11 cellular contexts compared by ENCODE assay signal in the genomic region with DNA sequence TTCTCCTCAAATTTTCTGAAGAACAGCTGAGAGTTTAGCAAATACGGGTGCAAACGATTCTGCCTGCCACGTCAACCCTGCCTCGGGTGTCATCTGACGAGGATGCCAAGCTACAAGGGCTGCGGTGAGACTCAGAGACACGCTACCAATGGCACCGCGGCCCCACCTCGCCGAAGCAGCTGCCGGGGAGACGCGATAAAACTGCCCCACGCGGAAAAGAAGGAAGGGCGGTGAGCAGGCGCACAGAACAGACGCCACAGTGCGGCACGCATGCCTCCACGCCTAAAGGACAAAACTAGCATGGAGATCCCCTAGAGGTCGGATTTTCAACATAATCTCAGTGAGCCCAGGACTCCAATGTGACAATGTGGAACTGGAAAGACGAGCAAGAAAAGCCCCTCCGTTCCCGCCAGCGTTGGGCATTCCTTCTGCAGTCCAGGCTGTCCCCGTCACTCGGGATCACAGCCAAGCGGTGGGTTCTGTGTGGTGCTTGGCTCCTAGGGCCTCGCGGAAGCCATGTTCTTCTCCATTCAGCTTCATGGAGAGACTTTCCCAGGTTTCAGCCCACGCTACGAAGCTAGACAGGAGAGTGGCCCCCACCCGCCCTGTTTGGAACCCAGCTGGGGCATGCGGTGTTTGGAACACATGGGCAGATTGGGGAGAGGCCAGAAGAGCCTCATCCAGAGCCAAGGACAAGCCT. TPM values are rescaled to one million over a fixed set of nuclear protein-coding genes. Genes with fewer than 3 reads are reported as not detected.
DNase-seq lines count a peak whose midpoint lies in the region; ATAC-seq and TF ChIP-seq lines count a peak whose summit lies in the region.
"Had no signal": no experiment of that assay in that cellular context is flagged by ENCODE, and none has a peak within 500 bp of the region (broad histone marks: within the 10 kb centered on the region; RNA-seq: fewer than 3 reads in every experiment).

No MANE protein-coding gene starts in this region.

- peak overlapping the region in 3 of 11 experiments; percentile 41 to 58 (median 52); a peak in 3 of 22 replicates for H3K27ac ChIP-seq in BLaER1 treated with 17β-estradiol and CSF1 and Interleukin-3, amounts not matched to agents 10 nM and 100 nM
- H3K27ac ChIP-seq in angular gyrus (ENCODE audit: low read depth, low read length) (peak overlapping the region; percentile 89), psoas muscle (no peak overlapping the region), heart right ventricle (peak overlapping the region in 1 of 10 donors; percentile 67)
- H3K27ac ChIP-seq: adrenal gland, suprapubic skin had no signal

- H3K4me3 Mint-ChIP-seq in T-helper 1 cell treated with Interleukin-12 subunit alpha and Interleukin-12 subunit beta and Interleukin-4 antibody, amounts not matched to agents 30 μg/mL and 1 μg/mL, for 36 hours = peak overlapping the region; percentile 82

- no peak overlapping the region for H3K4me3 ChIP-seq in BLaER1 treated with 17β-estradiol and CSF1 and Interleukin-3, amounts not matched to agents 10 nM and 100 nM
- H3K4me3 ChIP-seq in psoas muscle (peak overlapping the region; percentile 18), heart right ventricle (no peak overlapping the region)
- H3K4me3 ChIP-seq: adrenal gland, suprapubic skin had no signal

- H3K36me3 ChIP-seq in BLaER1 treated with 17β-estradiol and CSF1 and Interleukin-3, amounts not matched to agents 10 nM and 100 nM = peaks cover 8 to 32% (median 27%) of the 10 kb centered on the region in 11 experiments; a peak in 20 of 22 replicates
- H3K36me3 ChIP-seq in psoas muscle (ENCODE audit: insufficient read depth in 1 of 2, low read depth in 1 of 2) (peaks cover 0 to 22% of the 10 kb centered on the region in 2 donors), heart right ventricle (peaks cover 0 to 33% (median 0%) of the 10 kb centered on the region in 9 donors)
- H3K36me3 ChIP-seq: adrenal gland, suprapubic skin had no signal

- H3K9me3 ChIP-seq in BLaER1 treated with 17β-estradiol and CSF1 and Interleukin-3, amounts not matched to agents 10 nM and 100 nM (replicated peaks in 1 of 11) = peaks cover 8 to 21% (median 13%) of the 10 kb centered on the region in 11 experiments; a peak in 20 of 22 replicates
- no peaks in the 10 kb centered on the region for H3K9me3 ChIP-seq in psoas muscle
- H3K9me3 ChIP-seq in heart right ventricle = peaks cover 0 to 9% (median 0%) of the 10 kb centered on the region in 11 donors
- H3K9me3 ChIP-seq: adrenal gland, suprapubic skin had no signal

- ATAC-seq in psoas muscle (peak in 2 of 4 donors; percentile 56 to 64), heart right ventricle (no peak)

- peak overlapping the region; percentile 70 to 91 (median 84) for H3K4me2 ChIP-seq in BLaER1 treated with 17β-estradiol and CSF1 and Interleukin-3, amounts not matched to agents 10 nM and 100 nM

- peaks cover 31% of the 10 kb centered on the region for H3K4me1 Mint-ChIP-seq in T-helper 1 cell treated with Interleukin-12 subunit alpha and Interleukin-12 subunit beta and Interleukin-4 antibody, amounts not matched to agents 30 μg/mL and 1 μg/mL, for 36 hours (ENCODE audit: low read depth)

- no peak for TF ChIP-seq CTCF in psoas muscle (IDR thresholded peaks at IDR 0.05)
- no peak for TF ChIP-seq CTCF in heart right ventricle (IDR thresholded peaks at IDR 0.05)

- 56 to 66% (median 64%) methylated on average over 36 of the region's 36 CpGs for WGBS in psoas muscle, 3 donors
- WGBS in heart right ventricle, 2 donors = 90 to 95% methylated on average over 36 of the region's 36 CpGs

- DNase-seq in psoas muscle = no peak
- DNase-seq in NCI-H748 treated with DMSO at 0.1 percent for 48 hours (lab: John Stamatoyannopoulos, UW) = no peak
- DNase-seq in NCI-H82 treated with DMSO at 0.1 percent for 48 hours (lab: John Stamatoyannopoulos, UW; ENCODE audit: unreplicated experiment) = no peak
- no peak for DNase-seq in heart right ventricle
- DNase-seq in dermis blood vessel endothelial cell = no peak
- DNase-seq: adrenal gland, DMS153 had no signal

- peaks cover 36 to 50% (median 42%) of the 10 kb centered on the region in 10 experiments for H3K4me1 ChIP-seq in BLaER1 treated with 17β-estradiol and CSF1 and Interleukin-3, amounts not matched to agents 10 nM and 100 nM
- H3K4me1 ChIP-seq in psoas muscle (peaks cover 10% of the 10 kb centered on the region), heart right ventricle (peaks cover 5 to 19% (median 12%) of the 10 kb centered on the region in 9 donors)

- no peaks in the 10 kb centered on the region for H3K27me3 Mint-ChIP-seq in T-helper 1 cell treated with Interleukin-12 subunit alpha and Interleukin-12 subunit beta and Interleukin-4 antibody, amounts not matched to agents 30 μg/mL and 1 μg/mL, for 36 hours (ENCODE audit: low read depth)

- peaks cover 8% of the 10 kb centered on the region for H3K9me3 Mint-ChIP-seq in T-helper 1 cell treated with Interleukin-12 subunit alpha and Interleukin-12 subunit beta and Interleukin-4 antibody, amounts not matched to agents 30 μg/mL and 1 μg/mL, for 36 hours

- intact Hi-C loops in psoas muscle (cut with DNase I) (loop anchor here in 1 of 2 donors (10.0 kb wide), 1 partner anchor 60 kb away; no protein-coding TSS in a partner anchor), heart right ventricle (cut with DNase I) (no loop called here)

- H3K36me3 Mint-ChIP-seq in T-helper 1 cell treated with Interleukin-12 subunit alpha and Interleukin-12 subunit beta and Interleukin-4 antibody, amounts not matched to agents 30 μg/mL and 1 μg/mL, for 36 hours (ENCODE audit: low read depth) = peaks cover 17% of the 10 kb centered on the region

- H3K9ac ChIP-seq in BLaER1 treated with 17β-estradiol and CSF1 and Interleukin-3, amounts not matched to agents 10 nM and 100 nM = peak overlapping the region in 4 of 11 experiments; percentile 47 to 71 (median 59); a peak in 6 of 22 replicates

- H3K27me3 ChIP-seq in BLaER1 treated with 17β-estradiol and CSF1 and Interleukin-3, amounts not matched to agents 10 nM and 100 nM = no peaks in the 10 kb centered on the region
- H3K27me3 ChIP-seq in psoas muscle (ENCODE audit: insufficient read depth in 3 of 3, low read length in 2 of 3) = no peaks in the 10 kb centered on the region
- no peaks in the 10 kb centered on the region for H3K27me3 ChIP-seq in heart right ventricle
- H3K27me3 ChIP-seq: adrenal gland, suprapubic skin had no signal

- peaks cover 0 to 44% (median 16%) of the 10 kb centered on the region in 11 experiments; a peak in 11 of 22 replicates for H4K20me1 ChIP-seq in BLaER1 treated with 17β-estradiol and CSF1 and Interleukin-3, amounts not matched to agents 10 nM and 100 nM

- peak overlapping the region; percentile 96 for H3K27ac Mint-ChIP-seq in T-helper 1 cell treated with Interleukin-12 subunit alpha and Interleukin-12 subunit beta and Interleukin-4 antibody, amounts not matched to agents 30 μg/mL and 1 μg/mL, for 36 hours

RNA-seq across cellular contexts. Expression of a gene that starts 5.9 kb away (rescaled TPM):
- total RNA-seq in psoas muscle (1 to 10 TPM; 4.0 to 9.0 (median 6.8) TPM), heart right ventricle (10 to 100 TPM in 2 of 10 donors, 1 to 10 TPM in 8; 5.7 to 14.2 (median 7.6) TPM), dermis blood vessel endothelial cell (14.2 and 14.6 TPM in 2 replicates)
- polyA plus RNA-seq in psoas muscle (1 to 10 TPM; 1.9 to 2.7 (median 2.7) TPM), heart right ventricle (10 to 100 TPM in 1 of 2 donors, 1 to 10 TPM in 1; 5.1 to 15.4 TPM)

RNA-seq across cellular contexts. Expression of a gene that starts 16.7 kb away (rescaled TPM):
- 1 to 10 TPM in 2 of 4 donors, under 1 TPM in 2; 0.57 to 2.1 (median 1.3) TPM for total RNA-seq in psoas muscle
- 1 to 10 TPM in 1 of 3 donors, under 1 TPM in 2; 0.45 to 5.0 (median 0.51) TPM for polyA plus RNA-seq in psoas muscle
- total RNA-seq in heart right ventricle = 1 to 10 TPM in 5 of 10 donors, under 1 TPM in 5; 0.35 to 2.3 (median 0.97) TPM
- 1 to 10 TPM in 1 of 2 donors, under 1 TPM in 1; 0.97 to 2.0 TPM for polyA plus RNA-seq in heart right ventricle
- 0.33 and 0.85 TPM in 2 replicates for total RNA-seq in dermis blood vessel endothelial cell
